11 cellular contexts compared by ENCODE assay signal in the genomic region with DNA sequence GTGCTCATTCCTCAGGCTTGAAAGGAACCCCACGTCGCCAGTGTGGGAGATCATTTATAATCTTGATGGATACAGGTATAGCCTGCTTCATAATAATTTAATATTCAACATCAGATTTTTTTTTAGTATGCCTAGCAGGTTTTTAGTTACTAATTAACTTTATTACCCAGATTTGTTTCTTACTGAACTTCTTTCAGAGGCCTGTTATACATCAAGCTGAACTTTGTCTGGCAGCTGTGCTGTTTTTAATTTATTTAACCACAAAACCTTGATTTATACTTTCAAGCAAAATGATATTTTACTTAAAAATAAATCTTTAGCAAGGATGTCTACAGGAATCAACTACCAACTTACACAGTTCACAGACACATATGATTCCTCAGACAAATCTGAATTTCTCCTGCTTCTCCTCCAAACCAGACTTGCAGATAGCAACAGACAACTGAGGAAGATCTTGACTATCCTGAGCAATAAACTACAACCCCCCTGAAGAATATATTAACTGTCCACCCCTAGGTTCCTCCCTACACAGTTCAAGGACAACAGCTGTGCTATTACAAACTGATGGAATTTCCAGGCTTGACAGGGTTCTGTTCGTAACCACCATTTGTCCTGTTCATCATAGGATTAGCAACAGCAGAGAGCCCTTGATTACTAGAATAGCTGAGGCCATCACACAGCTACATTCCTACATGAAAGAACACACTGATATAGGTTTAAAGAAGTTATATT. TPM values are rescaled to one million over a fixed set of nuclear protein-coding genes. Genes with fewer than 3 reads are reported as not detected.
DNase-seq lines count a peak whose midpoint lies in the region; ATAC-seq and TF ChIP-seq lines count a peak whose summit lies in the region.
"Had no signal": no experiment of that assay in that cellular context is flagged by ENCODE, and none has a peak within 500 bp of the region (broad histone marks: within the 10 kb centered on the region; RNA-seq: fewer than 3 reads in every experiment).

No MANE protein-coding gene starts in this region.

- no peak overlapping the region for H3K27ac ChIP-seq in CD8-positive, alpha-beta T cell (ENCODE audit: low read depth, low read length)
- H3K27ac ChIP-seq in SK-N-MC, result peak overlapping the region; percentile 96
- peak overlapping the region; percentile 38 to 91 (median 74) for H3K27ac ChIP-seq in gastroesophageal sphincter

- TF ChIP-seq EP300 in gastroesophageal sphincter (IDR thresholded peaks at IDR 0.05), result no peak

- H3K36me3 ChIP-seq in CD8-positive, alpha-beta T cell (ENCODE audit: insufficient read depth, low read length), result no peaks in the 10 kb centered on the region
- peaks cover 3% of the 10 kb centered on the region; the same call in 1 of the 2 replicates for H3K36me3 ChIP-seq in SK-N-MC (ENCODE audit: insufficient read depth, low read length)
- no peaks in the 10 kb centered on the region for H3K36me3 ChIP-seq in gastroesophageal sphincter

- no peaks in the 10 kb centered on the region for H3K9me3 Mint-ChIP-seq in CD8-positive, alpha-beta T cell
- no peaks in the 10 kb centered on the region for H3K9me3 Mint-ChIP-seq in progenitor cell of endocrine pancreas (ENCODE audit: low read depth)

- peaks cover 12% of the 10 kb centered on the region for H3K4me1 ChIP-seq in CD8-positive, alpha-beta T cell (ENCODE audit: insufficient read depth, low read length)
- H3K4me1 ChIP-seq in gastroesophageal sphincter, result peaks cover 35 to 91% (median 38%) of the 10 kb centered on the region in 3 donors

- peak overlapping the region; percentile 3 for H3K27ac Mint-ChIP-seq in CD8-positive, alpha-beta T cell
- peak overlapping the region; percentile 35 for H3K27ac Mint-ChIP-seq in progenitor cell of endocrine pancreas

- no peaks in the 10 kb centered on the region for H3K27me3 ChIP-seq in CD8-positive, alpha-beta T cell (ENCODE audit: insufficient read depth, low read length)
- H3K27me3 ChIP-seq in gastroesophageal sphincter, result no peaks in the 10 kb centered on the region

- no peak for TF ChIP-seq CTCF in CD8-positive, alpha-beta T cell (IDR thresholded peaks at IDR 0.05)
- TF ChIP-seq CTCF in gastroesophageal sphincter (IDR thresholded peaks at IDR 0.05), result no peak
- TF ChIP-seq CTCF in progenitor cell of endocrine pancreas (IDR thresholded peaks at IDR 0.05; ENCODE audit: unreplicated experiment), result no peak

- intact Hi-C loops in CD8-positive, alpha-beta T cell (cut with DNase I, micrococcal nuclease), result no loop called here

- no peak overlapping the region for H3K4me3 ChIP-seq in CD8-positive, alpha-beta T cell (ENCODE audit: low read depth, low read length)
- H3K4me3 ChIP-seq in SK-N-MC (peak overlapping the region; percentile 55), gastroesophageal sphincter (no peak overlapping the region)

- H3K27me3 Mint-ChIP-seq in CD8-positive, alpha-beta T cell (ENCODE audit: low read depth), result no peaks in the 10 kb centered on the region
- no peaks in the 10 kb centered on the region for H3K27me3 Mint-ChIP-seq in progenitor cell of endocrine pancreas
- H3K27me3 Mint-ChIP-seq: activated naive CD8-positive, alpha-beta T cell had no signal

- no peaks in the 10 kb centered on the region for H3K9me3 ChIP-seq in CD8-positive, alpha-beta T cell (ENCODE audit: low read length)
- no peaks in the 10 kb centered on the region for H3K9me3 ChIP-seq in SK-N-MC (ENCODE audit: low read depth, low read length)
- H3K9me3 ChIP-seq in gastroesophageal sphincter, result no peaks in the 10 kb centered on the region
- H3K9me3 ChIP-seq: Caco-2 had no signal

- no peak for DNase-seq in CD8-positive, alpha-beta T cell
- no peak for DNase-seq in SK-N-MC (ENCODE audit: low read depth, low spot score)
- no peak for DNase-seq in progenitor cell of endocrine pancreas (ENCODE audit: low spot score, unreplicated experiment)
- no peak for DNase-seq in hepatic stellate cell (ENCODE audit: low spot score)
- no peak for DNase-seq in SW 1271 (lab: John Stamatoyannopoulos, UW)
- DNase-seq: Caco-2; stimulated activated naive CD8-positive, alpha-beta T cell treated with anti-CD3 and anti-CD28 coated beads, Interleukin-15, Interleukin-2, amounts not matched to agents 100 U/mL and 50 U/mL, for 24 hours had no signal

- POLR2A ChIA-PET in CD8-positive, alpha-beta T cell (lab: Charles Lee), result interaction anchor here (0.6 kb wide), 1 partner anchor 71 kb away, joined by 3 read pairs; no protein-coding TSS in a partner anchor

- peaks cover 2% of the 10 kb centered on the region for H3K36me3 Mint-ChIP-seq in CD8-positive, alpha-beta T cell
- peaks cover 9% of the 10 kb centered on the region for H3K36me3 Mint-ChIP-seq in progenitor cell of endocrine pancreas (ENCODE audit: insufficient read depth)

- H3K4me3 Mint-ChIP-seq in CD8-positive, alpha-beta T cell, result no peak overlapping the region
- H3K4me3 Mint-ChIP-seq in progenitor cell of endocrine pancreas (ENCODE audit: low read depth), result no peak overlapping the region
- H3K4me3 Mint-ChIP-seq: activated naive CD8-positive, alpha-beta T cell had no signal

- H3K4me1 Mint-ChIP-seq in CD8-positive, alpha-beta T cell (ENCODE audit: low read depth), result peaks cover 44% of the 10 kb centered on the region
- peaks cover 30% of the 10 kb centered on the region for H3K4me1 Mint-ChIP-seq in progenitor cell of endocrine pancreas (ENCODE audit: low read depth)

- 21 to 36% methylated on average over 3 of the region's 3 CpGs for WGBS in gastroesophageal sphincter (ENCODE audit: low coverage in 1 of 2), 2 donors

- CTCF ChIA-PET in CD8-positive, alpha-beta T cell (lab: Charles Lee), result interaction anchor here (0.8 kb wide), 1 partner anchor 12 kb away, joined by 3 read pairs; no protein-coding TSS in a partner anchor

- no peak for ATAC-seq in CD8-positive, alpha-beta T cell
- ATAC-seq in gastroesophageal sphincter, result no peak
- no peak for ATAC-seq in GM21576 (IDR thresholded peaks at IDR 0.05; ENCODE audit: unreplicated experiment)
- no peak for ATAC-seq in GM21737 (IDR thresholded peaks at IDR 0.05; ENCODE audit: unreplicated experiment)
- ATAC-seq: stimulated activated naive CD8-positive, alpha-beta T cell treated with anti-CD3 and anti-CD28 coated beads, Interleukin-15, Interleukin-2, amounts not matched to agents 100 U/mL and 50 U/mL, for 24 hours had no signal

- no peak for TF ChIP-seq POLR2A in gastroesophageal sphincter (IDR thresholded peaks at IDR 0.05)

- peak overlapping the region; percentile 35 for H3K9ac ChIP-seq in SK-N-MC (ENCODE audit: insufficient read length)

RNA-seq across cellular contexts. Expression of gene MAP4, which starts 0.6 kb away (rescaled TPM):
- 10 to 100 TPM; 33.2 to 34.1 TPM for total RNA-seq in CD8-positive, alpha-beta T cell
- total RNA-seq in gastroesophageal sphincter (100 to 1,000 TPM; 214 to 351 (median 231) TPM), progenitor cell of endocrine pancreas (121 and 127 TPM in 2 replicates)
